ENCODE assay signal across 2 cellular contexts in genomic region chr12:106987846-106988245, GRCh38.
TF ChIP-seq lines count a peak whose summit lies in the region.

No MANE protein-coding gene starts in this region.

TF ChIP-seq in A549, 52 proteins besides CTCF, POLR2A, EP300 and RAD21:
- TF ChIP-seq JUNB (IDR thresholded peaks at IDR 0.05) (no peak), EHMT2 (IDR thresholded peaks at IDR 0.05; ENCODE audit: low read depth) (no peak), BHLHE40 (IDR thresholded peaks at IDR 0.05; ENCODE audit: low read depth, low read length) (no peak), RARB (CRISPR knock-in tag; IDR thresholded peaks at IDR 0.05) (no peak), RCOR1 (IDR thresholded peaks at IDR 0.05; ENCODE audit: low read depth, low read length) (no peak)

TF ChIP-seq in GM12878, 131 proteins besides CTCF, POLR2A, EP300 and RAD21:
- TF ChIP-seq WRNIP1 (IDR thresholded peaks at IDR 0.05; ENCODE audit: borderline replicate concordance, low read depth, low read length) (no peak), IKZF1 (conservative IDR thresholded peaks at IDR 0.05) (no peak), HSF1 (IDR thresholded peaks at IDR 0.05; ENCODE audit: low read depth, low read length) (no peak)
